ENCODE assay signal across 10 cellular contexts in genomic region chr1:199273837-199274379, GRCh38.
DNase-seq lines count a peak whose midpoint lies in the region; ATAC-seq, FAIRE-seq and TF ChIP-seq lines count a peak whose summit lies in the region.
"Had no signal": no experiment of that assay in that cellular context is flagged by ENCODE, and none has a peak within 500 bp of the region (broad histone marks: within the 10 kb centered on the region; RNA-seq: fewer than 3 reads in every experiment).

No MANE protein-coding gene starts in this region.

- no peaks in the 10 kb centered on the region for H3K9me3 ChIP-seq in body of pancreas
- no peaks in the 10 kb centered on the region for H3K9me3 ChIP-seq in neuronal stem cell (replicated peaks in 1 of 2; ENCODE audit: control insufficient read depth in 2 of 2, insufficient read depth in 1 of 2, low read depth in 1 of 2, low read length in 2 of 2)
- no peaks in the 10 kb centered on the region for H3K9me3 ChIP-seq in gastroesophageal sphincter
- H3K9me3 ChIP-seq: MG63 had no signal

- intact Hi-C loops in body of pancreas (cut with DNase I) = no loop called here

- no peak overlapping the region for H3K14ac ChIP-seq in neuronal stem cell (ENCODE audit: low read length)

- TF ChIP-seq POLR2A in GM12892 (IDR thresholded peaks at IDR 0.05; ENCODE audit: low read depth, low read length) = no peak
- no peak for TF ChIP-seq POLR2A in body of pancreas (IDR thresholded peaks at IDR 0.05)
- TF ChIP-seq POLR2A in gastroesophageal sphincter (IDR thresholded peaks at IDR 0.05) = no peak

- H3K9ac ChIP-seq in neuronal stem cell (ENCODE audit: low read depth, low read length, poor library complexity) = no peak overlapping the region

- H3K27ac ChIP-seq in body of pancreas = peak overlapping the region in 3 of 4 donors; percentile 5 to 46 (median 32)
- no peak overlapping the region for H3K27ac ChIP-seq in neuronal stem cell (replicated peaks; ENCODE audit: low read length)
- no peak overlapping the region for H3K27ac ChIP-seq in gastroesophageal sphincter

- FAIRE-seq in GM12892 (lab: Jason Lieb, UNC) = peak; percentile 38
- FAIRE-seq: G401.6 had no signal

- H2AFZ ChIP-seq in neuronal stem cell (ENCODE audit: low read length) = peak overlapping the region; percentile 40

- H3K36me3 ChIP-seq in body of pancreas (replicated peaks in 1 of 2; ENCODE audit: insufficient read depth in 1 of 2, low read depth in 2 of 2) = no peaks in the 10 kb centered on the region
- H3K36me3 ChIP-seq in neuronal stem cell (replicated peaks in 1 of 2; ENCODE audit: control insufficient read depth in 2 of 2, insufficient read depth in 2 of 2, low read length in 2 of 2) = no peaks in the 10 kb centered on the region
- H3K36me3 ChIP-seq in gastroesophageal sphincter = no peaks in the 10 kb centered on the region
- H3K36me3 ChIP-seq: MG63 had no signal

- no peak overlapping the region for H3K4ac ChIP-seq in neuronal stem cell (ENCODE audit: low read length)

- 9 to 18% methylated on average over 2 of the region's 2 CpGs for WGBS in body of pancreas, 2 donors
- WGBS in neuronal stem cell (ENCODE audit: extremely low coverage in 2 of 2, insufficient read length in 2 of 2, insufficient replicate concordance in 1 of 2), 2 donors = no CpG with 5 or more reads among the region's 2 CpGs
- 37 to 72% methylated on average over 2 of the region's 2 CpGs for WGBS in gastroesophageal sphincter (ENCODE audit: low coverage in 1 of 2), 2 donors

- H2BK120ac ChIP-seq in neuronal stem cell (ENCODE audit: low read depth, low read length) = no peak overlapping the region

- no peak overlapping the region for H2AK5ac ChIP-seq in neuronal stem cell (ENCODE audit: low read depth, low read length)

- H3K4me3 ChIP-seq in body of pancreas (no peak overlapping the region), neuronal stem cell (ENCODE audit: low read length in 2 of 2) (no peak overlapping the region), gastroesophageal sphincter (no peak overlapping the region)
- H3K4me3 ChIP-seq: MG63 had no signal

- ATAC-seq in body of pancreas (peak; percentile 41), gastroesophageal sphincter (no peak)

- H2BK12ac ChIP-seq in neuronal stem cell (ENCODE audit: low read length) = no peak overlapping the region

- H4K91ac ChIP-seq in neuronal stem cell (ENCODE audit: low read depth, low read length, poor library complexity) = no peak overlapping the region

- H3K18ac ChIP-seq in neuronal stem cell (ENCODE audit: low read length) = no peak overlapping the region

- TF ChIP-seq EP300 in gastroesophageal sphincter (IDR thresholded peaks at IDR 0.05) = no peak

- no peak overlapping the region for H3K4me2 ChIP-seq in neuronal stem cell (ENCODE audit: insufficient read depth, low read length, poor library complexity, severe bottlenecking)

- no peaks in the 10 kb centered on the region for H3K27me3 ChIP-seq in body of pancreas
- H3K27me3 ChIP-seq in neuronal stem cell (ENCODE audit: control insufficient read depth in 3 of 3, insufficient read depth in 3 of 3, low read depth in 1 of 3, low read length in 3 of 3) = no peaks in the 10 kb centered on the region
- H3K27me3 ChIP-seq in gastroesophageal sphincter = no peaks in the 10 kb centered on the region
- H3K27me3 ChIP-seq: MG63 had no signal

- no peak overlapping the region for H4K8ac ChIP-seq in neuronal stem cell (ENCODE audit: low read depth, low read length)

- no peak overlapping the region for H3K23ac ChIP-seq in neuronal stem cell (ENCODE audit: low read depth, low read length, poor library complexity)

- no peak for TF ChIP-seq CTCF in body of pancreas (IDR thresholded peaks at IDR 0.05)
- TF ChIP-seq CTCF in gastroesophageal sphincter (IDR thresholded peaks at IDR 0.05) = no peak

- H3K4me1 ChIP-seq in body of pancreas = peaks cover 26% of the 10 kb centered on the region
- peaks cover 0 to under 1% of the 10 kb centered on the region in 2 donors for H3K4me1 ChIP-seq in neuronal stem cell (ENCODE audit: control insufficient read depth in 2 of 2, insufficient read depth in 1 of 2, low read depth in 1 of 2, low read length in 2 of 2)
- H3K4me1 ChIP-seq in gastroesophageal sphincter = no peaks in the 10 kb centered on the region

- DNase-seq in GM12892 (ENCODE audit: insufficient read length) (no peak), NCI-H1105 treated with DMSO at 0.1 percent for 48 hours (lab: John Stamatoyannopoulos, UW) (peak; percentile 76), body of pancreas (peak; percentile 40 to 68 (median 51)), neuronal stem cell (ENCODE audit: low spot score) (no peak), DMS114 treated with DMSO at 0.1 percent for 48 hours (lab: John Stamatoyannopoulos, UW; ENCODE audit: unreplicated experiment) (no peak), NCI-H2081 treated with DMSO at 0.1 percent for 48 hours (lab: John Stamatoyannopoulos, UW) (no peak)
- DNase-seq in stimulated activated CD4-positive, alpha-beta T cell treated with anti-CD3 and anti-CD28 coated beads, Interleukin-4, amount 100 ng/mL, for 4 hours = no peak
- DNase-seq: MG63 had no signal

- H2BK15ac ChIP-seq in neuronal stem cell (ENCODE audit: low read length) = no peak overlapping the region

- no peaks in the 10 kb centered on the region for H3K79me1 ChIP-seq in neuronal stem cell (ENCODE audit: low read depth, low read length)

- no peak overlapping the region for H2BK5ac ChIP-seq in neuronal stem cell (ENCODE audit: low read length)

Comparison
In these comparisons a context has a peak if more than half of its experiments do, and no peak if none do; other contexts are left out.
1. DNase-seq: peak in NCI-H1105 treated with DMSO at 0.1 percent for 48 hours (single experiment) and body of pancreas (4 of 4); none in GM12892 (single experiment), neuronal stem cell (single experiment), DMS114 treated with DMSO at 0.1 percent for 48 hours (single experiment), NCI-H2081 treated with DMSO at 0.1 percent for 48 hours (single experiment) and stimulated activated CD4-positive, alpha-beta T cell treated with anti-CD3 and anti-CD28 coated beads, Interleukin-4, amount 100 ng/mL, for 4 hours (0 of 2).
2. H3K27ac ChIP-seq: peak in body of pancreas (3 of 4); none in neuronal stem cell (single experiment) and gastroesophageal sphincter (0 of 4).